In genomic region chr3:123066599-123066895, GRCh38 we compare ENCODE assay signal across 9 cellular contexts. TPM values are rescaled to one million over a fixed set of nuclear protein-coding genes. Genes with fewer than 3 reads are reported as not detected.
DNase-seq lines count a peak whose midpoint lies in the region; TF ChIP-seq lines count a peak whose summit lies in the region.
"Had no signal": no experiment of that assay in that cellular context is flagged by ENCODE, and none has a peak within 500 bp of the region (broad histone marks: within the 10 kb centered on the region; RNA-seq: fewer than 3 reads in every experiment).

No MANE protein-coding gene starts in this region.

- peak overlapping the region; percentile 78 for H3K4me3 ChIP-seq in BLaER1
- peak overlapping the region; percentile 94 for H3K4me3 ChIP-seq in OCI-LY3 (ENCODE audit: low read length)
- peak overlapping the region; percentile 52 for H3K4me3 ChIP-seq in endocrine pancreas (ENCODE audit: control insufficient read depth, insufficient read depth, low read length)

- peaks cover 45% of the 10 kb centered on the region for H4K20me1 ChIP-seq in BLaER1
- peaks cover 28% of the 10 kb centered on the region for H4K20me1 ChIP-seq in OCI-LY3 (ENCODE audit: insufficient read depth, low read length)

- H3K4me3 Mint-ChIP-seq in neural crest cell: peak overlapping the region; percentile 84

- H3K27me3 ChIP-seq in BLaER1: peaks cover 50% of the 10 kb centered on the region
- 0 out of 2 replicates have a peak, but pooled peaks cover 6% of the 10 kb centered on the region for H3K27me3 ChIP-seq in OCI-LY3 (ENCODE audit: low read depth, low read length)
- H3K27me3 ChIP-seq in endocrine pancreas (ENCODE audit: control insufficient read depth, insufficient read depth, low read length): no peaks in the 10 kb centered on the region

- H3K27me3 Mint-ChIP-seq in neural crest cell (ENCODE audit: low read depth): peaks cover 12% of the 10 kb centered on the region

- peaks cover 2% of the 10 kb centered on the region for H3K36me3 Mint-ChIP-seq in neural crest cell (ENCODE audit: low read depth)

- H3K27ac Mint-ChIP-seq in neural crest cell (ENCODE audit: unreplicated experiment): peak overlapping the region; percentile 81

- no peak overlapping the region; the same call in 1 of the 2 replicates for H3K9ac ChIP-seq in BLaER1
- peak overlapping the region; percentile 89; the same call in 1 of the 2 replicates for H3K9ac ChIP-seq in OCI-LY3 (ENCODE audit: low read length)
- no peak overlapping the region for H3K9ac ChIP-seq in endocrine pancreas (ENCODE audit: control insufficient read depth, insufficient read depth, low read length)

- H3K36me3 ChIP-seq in BLaER1 (no peaks in the 10 kb centered on the region), OCI-LY3 (replicated peaks; ENCODE audit: low read depth, low read length) (no peaks in the 10 kb centered on the region), endocrine pancreas (ENCODE audit: control insufficient read depth, insufficient read depth, low read length) (no peaks in the 10 kb centered on the region)

- H3K4me1 ChIP-seq in BLaER1 (peaks cover 22% of the 10 kb centered on the region), OCI-LY3 (ENCODE audit: low read length) (peaks cover 14% of the 10 kb centered on the region), endocrine pancreas (ENCODE audit: control insufficient read depth, insufficient read depth, low read length) (no peaks in the 10 kb centered on the region)

- H2AFZ ChIP-seq in OCI-LY3 (ENCODE audit: low read depth, low read length): peak overlapping the region; percentile 75

- no peak for TF ChIP-seq CTCF in OCI-LY3 (IDR thresholded peaks at IDR 0.05; ENCODE audit: low read depth, low read length)
- no peak for TF ChIP-seq CTCF in neural crest cell (conservative IDR thresholded peaks at IDR 0.05)

- peaks cover 2% of the 10 kb centered on the region for H3K9me3 Mint-ChIP-seq in neural crest cell

- H3K27ac ChIP-seq in BLaER1 (no peak overlapping the region), OCI-LY3 (ENCODE audit: low read length) (no peak overlapping the region)

- DNase-seq in neural crest cell (ENCODE audit: low read depth, low spot score): no peak
- no peak for DNase-seq in mesenteric fat pad (ENCODE audit: low spot score)
- no peak for DNase-seq in central memory CD4-positive, alpha-beta T cell
- DNase-seq in NCI-H128 (lab: John Stamatoyannopoulos, UW; ENCODE audit: unreplicated experiment): no peak
- no peak for DNase-seq in cerebellar cortex (ENCODE audit: low spot score)

- H3K4me1 Mint-ChIP-seq in neural crest cell: peaks cover 31% of the 10 kb centered on the region

- H3K79me2 ChIP-seq in OCI-LY3 (ENCODE audit: low read length): peaks cover 45% of the 10 kb centered on the region

- no peaks in the 10 kb centered on the region; the same call in 1 of the 2 replicates for H3K9me3 ChIP-seq in BLaER1
- no peaks in the 10 kb centered on the region for H3K9me3 ChIP-seq in OCI-LY3 (ENCODE audit: insufficient read depth, low read length)
- H3K9me3 ChIP-seq in endocrine pancreas (ENCODE audit: control insufficient read depth, low read length): no peaks in the 10 kb centered on the region

- H3K4me2 ChIP-seq in BLaER1 (peak overlapping the region; percentile 91), OCI-LY3 (ENCODE audit: low read length) (peak overlapping the region; percentile 98)

RNA-seq across cellular contexts. Expression of gene PDIA5, which starts 0.3 kb away (rescaled TPM):
- total RNA-seq in neural crest cell: 14.2 and 17.7 TPM in 2 replicates
- 17.4 TPM for total RNA-seq in mesenteric fat pad

RNA-seq across cellular contexts. Expression of gene SEMA5B, which starts 39.0 kb away (rescaled TPM):
- 48.8 and 57.3 TPM in 2 replicates for total RNA-seq in neural crest cell
- not detected for total RNA-seq in mesenteric fat pad
- total RNA-seq: HT1080 had no signal

Comparison
In these comparisons a context has a peak if more than half of its experiments do, and no peak if none do; other contexts are left out.
1. RNA of gene SEMA5B, which starts 39.0 kb away (total RNA-seq): 48.8 to 57.3 TPM in neural crest cell; not detected in mesenteric fat pad (single experiment); every median in the first group is over 10 times any median in the second.
2. Peak in every context shown above with its lines, with median percentiles within 50 percentile points of each other: H3K4me3 ChIP-seq.